Comparison of ENCODE assay signal across 10 cellular contexts in genomic region chr3:60266444-60266843, GRCh38.
"Had no signal": no experiment of that assay in that cellular context is flagged by ENCODE, and none has a peak within 500 bp of the region (broad histone marks: within the 10 kb centered on the region; RNA-seq: fewer than 3 reads in every experiment).

No MANE protein-coding gene starts in this region.

- H3K36me3 Mint-ChIP-seq: IgD-negative memory B cell had no signal

- ATAC-seq: HCT116 had no signal

- H3K4me3 Mint-ChIP-seq: HFFc6, IgD-negative memory B cell had no signal

- H3K4me1 Mint-ChIP-seq: IgD-negative memory B cell had no signal

- H3K27ac Mint-ChIP-seq: HFFc6, IgD-negative memory B cell had no signal

- H3K4me3 ChIP-seq: GM23248, HAP-1 had no signal

- H3K27me3 Mint-ChIP-seq: IgD-negative memory B cell had no signal

- H3K4me2 ChIP-seq: KMS-11 had no signal

- H3K36me3 ChIP-seq: HAP-1 had no signal

- DNase-seq: GM23248, GOT3, H7, HFFc6, Karpas-422, KBM-7 had no signal

- H3K9ac ChIP-seq: GM23248, KMS-11 had no signal

- H3K9me3 ChIP-seq: HAP-1 had no signal

- H3K9me3 Mint-ChIP-seq: IgD-negative memory B cell had no signal

- H3K4me1 ChIP-seq: HAP-1 had no signal

- H3K27ac ChIP-seq: GM23248, KMS-11 had no signal

- H2AFZ ChIP-seq: GM23248 had no signal
